34 cellular contexts compared by ENCODE assay signal in the genomic region with DNA sequence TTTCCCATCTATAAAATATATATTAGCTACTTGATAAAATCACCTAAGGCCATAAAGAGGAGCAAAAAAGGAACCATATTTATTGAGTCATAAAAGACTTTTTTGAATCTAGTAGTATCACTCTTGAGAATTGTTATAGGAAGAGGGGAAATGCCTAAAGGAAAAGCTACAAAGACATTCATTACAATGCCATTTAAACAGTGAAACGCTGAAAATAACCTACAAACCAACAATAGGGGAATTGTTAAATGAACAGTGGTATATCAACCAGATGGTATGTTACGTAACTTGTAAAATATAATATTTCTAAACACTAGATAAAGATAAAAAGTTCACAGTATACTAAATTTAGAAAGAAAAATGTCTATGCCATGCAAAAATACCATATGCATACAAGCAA. TPM values are rescaled to one million over a fixed set of nuclear protein-coding genes. Genes with fewer than 3 reads are reported as not detected.
"Had no signal": no experiment of that assay in that cellular context is flagged by ENCODE, and none has a peak within 500 bp of the region (broad histone marks: within the 10 kb centered on the region; RNA-seq: fewer than 3 reads in every experiment).

No MANE protein-coding gene starts in this region.

- DNase-seq: activated effector memory CD4-positive, alpha-beta T cell treated with anti-CD3 and anti-CD28 coated beads, Interleukin-2, amount 50 U/mL, for 16 hours; activated effector memory CD4-positive, alpha-beta T cell treated with Interleukin-2 at 50 U/mL for 16 hours; activated gamma-delta T cell; activated gamma-delta T cell treated with Interleukin-2 at 50 U/mL for 16 hours; activated naive CD4-positive, alpha-beta T cell; activated naive CD4-positive, alpha-beta T cell treated with anti-CD3 and anti-CD28 coated beads for 36 hours; activated naive CD4-positive, alpha-beta T cell treated with anti-CD3 and anti-CD28 coated beads, Interleukin-2, amount 10 ng/mL, durations not matched to agents 7 days and 5 days; activated naive CD4-positive, alpha-beta T cell treated with anti-CD3 and anti-CD28 coated beads, Interleukin-2, amount 50 U/mL, for 16 hours; activated naive CD4-positive, alpha-beta T cell treated with Interleukin-2 at 50 U/mL for 16 hours; activated naive CD8-positive, alpha-beta T cell treated with anti-CD3 and anti-CD28 coated beads for 36 hours; activated naive CD8-positive, alpha-beta T cell treated with anti-CD3 and anti-CD28 coated beads, Interleukin-2, amount 10 ng/mL, durations not matched to agents 7 days and 5 days; activated naive CD8-positive, alpha-beta T cell treated with anti-CD3 and anti-CD28 coated beads, Interleukin-2, amount 50 U/mL, for 24 hours; activated T-cell treated with anti-CD3 and anti-CD28 coated beads, Interleukin-2, amount 50 U/mL, for 1 hour; activated T-cell treated with anti-CD3 and anti-CD28 coated beads, Interleukin-2, amount 50 U/mL, for 24 hours; activated T-cell treated with anti-CD3 and anti-CD28 coated beads, Interleukin-2, amount 50 U/mL, for 4 hours; activated T-cell treated with anti-CD3 and anti-CD28 coated beads, Interleukin-2, amount 50 U/mL, for 48 hours; activated T-cell treated with anti-CD3 and anti-CD28 coated beads, Interleukin-2, amount 50 U/mL, for 72 hours; adrenal gland; amniotic stem cell; amygdala; anterior cingulate cortex; aorta; body of pancreas; brain microvascular endothelial cell; caudate nucleus; central memory CD4-positive, alpha-beta T cell; cerebellar nuclear complex had no signal

- ATAC-seq: activated naive CD4-positive, alpha-beta T cell treated with anti-CD3 and anti-CD28 coated beads, Interleukin-2, amount 50 U/mL, for 72 hours; activated naive CD8-positive, alpha-beta T cell treated with anti-CD3 and anti-CD28 coated beads, Interleukin-2, amount 50 U/mL, for 24 hours; activated T-cell treated with anti-CD3 and anti-CD28 coated beads, Interleukin-2, amount 50 U/mL, for 4 hours; activated T-cell treated with anti-CD3 and anti-CD28 coated beads, Interleukin-2, amount 50 U/mL, for 72 hours; activated T-helper 17 cell treated with anti-CD3 and anti-CD28 coated beads, Interleukin-2, amount 50 U/mL, for 72 hours; body of pancreas had no signal

- H3K4me3 ChIP-seq: adrenal gland, ascending aorta, body of pancreas, breast epithelium, cardiac muscle cell had no signal

- H3K27me3 ChIP-seq: ascending aorta, body of pancreas, brain microvascular endothelial cell, breast epithelium, cardiac muscle cell had no signal

- H3K27ac ChIP-seq: adrenal gland, ascending aorta, body of pancreas, brain microvascular endothelial cell, breast epithelium, cardiac muscle cell had no signal

RNA-seq across cellular contexts. Expression of gene FAM181B, which starts 47.5 kb away (rescaled TPM):
- total RNA-seq: activated naive CD4-positive, alpha-beta T cell treated with anti-CD3 and anti-CD28 coated beads for 36 hours; activated naive CD4-positive, alpha-beta T cell treated with anti-CD3 and anti-CD28 coated beads, Interleukin-2, amount 50 U/mL, for 72 hours; activated naive CD8-positive, alpha-beta T cell treated with anti-CD3 and anti-CD28 coated beads for 36 hours; activated naive CD8-positive, alpha-beta T cell treated with anti-CD3 and anti-CD28 coated beads, Interleukin-2, amount 10 ng/mL, durations not matched to agents 7 days and 5 days; activated T-cell treated with anti-CD3 and anti-CD28 coated beads, Interleukin-2, amount 50 U/mL, for 4 hours; activated T-cell treated with anti-CD3 and anti-CD28 coated beads, Interleukin-2, amount 50 U/mL, for 72 hours; activated T-helper 1 cell treated with anti-CD3 and anti-CD28 coated beads, Interleukin-12 subunit alpha, Interleukin-12 subunit beta, Interleukin-2, Interleukin-4 antibody, amounts not matched to agents 30 ng/mL and 10 ng/mL and 1 ng/mL, durations not matched to agents 14 hours and 24 hours and 36 hours; activated T-helper 17 cell treated with anti-CD3 and anti-CD28 coated beads, Interleukin-2, amount 50 U/mL, for 72 hours; activated T-helper 2 cell treated with anti-CD3 and anti-CD28 coated beads, Interferon-gamma antibody, Interleukin-2, Interleukin-4, amounts not matched to agents 10 μg/mL and 5 μg/mL and 100 μg/mL, durations not matched to agents 14 hours and 24 hours and 36 hours; ascending aorta had no signal
